Comparison of ENCODE assay signal across 6 cellular contexts in the genomic region with DNA sequence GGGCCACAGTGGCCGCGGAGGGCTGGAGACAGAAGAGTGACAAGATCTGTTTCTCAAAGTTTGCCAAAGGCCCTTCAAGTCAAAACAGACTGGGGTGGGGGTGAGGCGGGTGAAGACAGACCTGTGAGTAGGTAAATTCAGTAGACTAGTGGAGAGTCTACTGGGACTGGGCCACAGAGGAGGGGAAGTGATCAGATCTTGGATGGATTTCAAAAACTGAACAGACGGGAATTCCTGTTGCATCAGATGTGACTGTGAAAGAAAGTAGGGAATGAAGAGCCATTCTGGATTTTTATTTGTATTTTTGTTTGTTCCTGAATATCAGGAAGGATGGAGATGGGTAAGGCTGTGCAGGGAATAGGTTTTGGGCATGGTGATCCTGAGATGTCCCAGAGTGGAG. TPM values are rescaled to one million over a fixed set of nuclear protein-coding genes. Genes with fewer than 3 reads are reported as not detected.
DNase-seq lines count a peak whose midpoint lies in the region; ATAC-seq, FAIRE-seq and TF ChIP-seq lines count a peak whose summit lies in the region.
"Not testable (repeated sequence)": the region's sequence is repeated elsewhere in the genome, so short reads cannot be mapped to it uniquely, and the experiment has no call there.

No MANE protein-coding gene starts in this region.

- H4K20me1 ChIP-seq in Karpas-422 (ENCODE audit: insufficient read depth, low read depth, low read length); H1 (replicated peaks in 1 of 2; ENCODE audit: control insufficient read depth in 1 of 2, insufficient read depth in 2 of 2, low read length in 2 of 2): not testable (repeated sequence)

- peaks cover 36% of the 10 kb centered on the region for H3K79me2 ChIP-seq in Karpas-422 (ENCODE audit: low read length)
- peaks cover 3 to 23% of the 10 kb centered on the region in 2 experiments; a peak in 3 of 4 replicates for H3K79me2 ChIP-seq in H1 (ENCODE audit: control insufficient read depth in 1 of 2, insufficient read depth in 2 of 2, low read length in 2 of 2)

- H3K9me3 ChIP-seq in Caco-2 = peaks cover 11% of the 10 kb centered on the region
- peaks cover 53% of the 10 kb centered on the region for H3K9me3 ChIP-seq in Karpas-422 (ENCODE audit: low read length)
- not testable (repeated sequence) for H3K9me3 ChIP-seq in H1 (ENCODE audit: insufficient read depth in 2 of 2, low read depth in 1 of 2, low read length in 1 of 2)

- H3K27ac Mint-ChIP-seq in Caco-2 (ENCODE audit: unreplicated experiment) = not testable (repeated sequence)
- peak overlapping the region; percentile 72 for H3K27ac Mint-ChIP-seq in activated CD4-positive, alpha-beta memory T cell treated with anti-CD3 and anti-CD28 coated beads for 36 hours

- not testable (repeated sequence) for H4K5ac ChIP-seq in H1 (ENCODE audit: insufficient read length, low read depth, low read length)

- WGBS in H1 (ENCODE audit: extremely low coverage in 1 of 2, insufficient coverage in 1 of 2, insufficient read length in 1 of 2, insufficient replicate concordance in 2 of 2, low coverage in 1 of 2, low lambda C conversion rate in 2 of 2, missing lambda C conversion rate in 1 of 2), 2 experiments = 25% methylated on average over 1 of the region's 4 CpGs; no CpG with 5 or more reads in 1 of the 2 experiments

- not testable (repeated sequence) for H2BK20ac ChIP-seq in H1 (ENCODE audit: low read length)

- peaks cover 45% of the 10 kb centered on the region for H3K36me3 Mint-ChIP-seq in Caco-2 (ENCODE audit: insufficient read depth, unreplicated experiment)
- peaks cover 49% of the 10 kb centered on the region for H3K36me3 Mint-ChIP-seq in activated CD4-positive, alpha-beta memory T cell treated with anti-CD3 and anti-CD28 coated beads for 36 hours

- peak overlapping the region; percentile 38 for H3K4me3 Mint-ChIP-seq in Caco-2 (ENCODE audit: unreplicated experiment)
- peak overlapping the region; percentile 78 for H3K4me3 Mint-ChIP-seq in activated CD4-positive, alpha-beta memory T cell treated with anti-CD3 and anti-CD28 coated beads for 36 hours

- peak overlapping the region; percentile 63 for H3K4me2 ChIP-seq in Karpas-422 (ENCODE audit: low read depth, low read length, poor library complexity, severe bottlenecking)
- H3K4me2 ChIP-seq in H1 (ENCODE audit: insufficient read depth in 1 of 2, low read depth in 2 of 2, low read length in 2 of 2) = peak overlapping the region; percentile 60 to 70

- not testable (repeated sequence) for TF ChIP-seq POLR2A in H1 (IDR thresholded peaks at IDR 0.05; ENCODE audit: control extremely low read depth in 1 of 2, low read depth in 2 of 2, low read length in 2 of 2)

- TF ChIP-seq RAD21 in H1 (IDR thresholded peaks at IDR 0.05 in 1 of 2, conservative IDR thresholded peaks at IDR 0.05 in 1 of 2; ENCODE audit: low read depth in 2 of 2, low read length in 2 of 2) = not testable (repeated sequence)

- CTCF ChIA-PET in Caco-2 (lab: Charles Lee); activated CD4-positive, alpha-beta memory T cell treated with anti-CD3 and anti-CD28 coated beads for 36 hours (lab: Charles Lee); H1 (lab: Charles Lee; ENCODE audit: partially characterized antibody): not testable (repeated sequence)

- not testable (repeated sequence) for FAIRE-seq in H1 (lab: Jason Lieb, UNC)

- peak overlapping the region; percentile 23 for H3K4me3 ChIP-seq in Caco-2 (ENCODE audit: low read depth, low read length)
- H3K4me3 ChIP-seq in Karpas-422 (ENCODE audit: low read length) = peak overlapping the region; percentile 83
- peak overlapping the region; percentile 24 to 69 (median 30); a peak in 7 of 8 replicates for H3K4me3 ChIP-seq in H1 (ENCODE audit: extremely low read depth in 1 of 4, insufficient read depth in 2 of 4, low read depth in 3 of 4, low read length in 4 of 4)
- H3K4me3 ChIP-seq in skin epidermis = peak overlapping the region; percentile 55 to 89 (median 73)

- H2BK5ac ChIP-seq in H1 (ENCODE audit: low read depth, low read length) = not testable (repeated sequence)

- not testable (repeated sequence) for H3K4me1 ChIP-seq in Caco-2; Karpas-422 (ENCODE audit: low read length); H1 (replicated peaks in 1 of 4; ENCODE audit: control insufficient read depth in 3 of 4, insufficient read depth in 4 of 4, low read length in 3 of 4)

- not testable (repeated sequence) for H4K91ac ChIP-seq in H1 (replicated peaks; ENCODE audit: insufficient read length, low read length)

- not testable (repeated sequence) for H3K14ac ChIP-seq in H1 (ENCODE audit: insufficient read length)

- H3K9me2 ChIP-seq in Karpas-422 (replicated peaks; ENCODE audit: insufficient read depth, low read length) = not testable (repeated sequence)

- TF ChIP-seq EP300 in H1 (IDR thresholded peaks at IDR 0.05; ENCODE audit: borderline replicate concordance in 1 of 2, low read depth in 2 of 2, low read length in 2 of 2) = not testable (repeated sequence)

- H3K27me3 Mint-ChIP-seq in Caco-2 (ENCODE audit: insufficient read depth, unreplicated experiment); activated CD4-positive, alpha-beta memory T cell treated with anti-CD3 and anti-CD28 coated beads for 36 hours: not testable (repeated sequence)

- H3K79me1 ChIP-seq in H1 (ENCODE audit: low read depth, low read length) = not testable (repeated sequence)

- BruUV-seq in Caco-2 (replicated peaks; lab: Mats Ljungman, UMichigan) = TSS peak; percentile 61

- not testable (repeated sequence) for H3K36me3 ChIP-seq in Caco-2 (ENCODE audit: control insufficient read depth, insufficient read depth, low read length)
- H3K36me3 ChIP-seq in Karpas-422 (ENCODE audit: insufficient read depth, low read length) (peaks cover 40% of the 10 kb centered on the region), H1 (ENCODE audit: control insufficient read depth in 2 of 4, insufficient read depth in 4 of 4, low read length in 3 of 4) (peaks cover 2 to 11% (median 2%) of the 10 kb centered on the region in 4 experiments; a peak in 7 of 8 replicates)

- not testable (repeated sequence) for H3K27me3 ChIP-seq in Caco-2 (replicated peaks; ENCODE audit: control insufficient read depth, insufficient read depth, low read length); Karpas-422 (ENCODE audit: low read length); H1 (replicated peaks in 1 of 4; ENCODE audit: control insufficient read depth in 3 of 4, extremely low read depth in 1 of 4, insufficient read depth in 3 of 4, low read length in 3 of 4)

- H3K23me2 ChIP-seq in H1 (ENCODE audit: low read depth, low read length) = not testable (repeated sequence)

- not testable (repeated sequence) for H2BK120ac ChIP-seq in H1 (replicated peaks; ENCODE audit: low read depth, low read length)

- H2BK12ac ChIP-seq in H1 (ENCODE audit: low read depth, low read length) = not testable (repeated sequence)

- H3K4ac ChIP-seq in H1 (replicated peaks; ENCODE audit: insufficient read length, low read depth, low read length) = not testable (repeated sequence)

- H3K27ac ChIP-seq in Karpas-422 (ENCODE audit: low read length); H1 (ENCODE audit: low read depth, low read length): not testable (repeated sequence)
- H3K27ac ChIP-seq in skin epidermis = peak overlapping the region in 2 of 21 experiments; percentile 87 to 94

- H4K8ac ChIP-seq in H1 (ENCODE audit: extremely low read depth, insufficient read depth, low read length) = not testable (repeated sequence)

- H3K56ac ChIP-seq in H1 (replicated peaks; ENCODE audit: insufficient read length, low read depth, low read length) = not testable (repeated sequence)

- not testable (repeated sequence) for H3K23ac ChIP-seq in H1 (ENCODE audit: insufficient read length)

- H2AFZ ChIP-seq in Karpas-422 (ENCODE audit: low read length); H1 (ENCODE audit: low read length): not testable (repeated sequence)

- ATAC-seq in left lobe of liver = peak; percentile 22

- H2AK5ac ChIP-seq in H1 (ENCODE audit: low read depth, low read length) = not testable (repeated sequence)

- H3K18ac ChIP-seq in H1 (ENCODE audit: extremely low read depth, low read length) = not testable (repeated sequence)

- not testable (repeated sequence) for DNase-seq in Caco-2; Karpas-422; activated CD4-positive, alpha-beta memory T cell treated with anti-CD3 and anti-CD28 coated beads for 36 hours; H1 (ENCODE audit: low read depth in 1 of 2, low spot score in 2 of 2); left lobe of liver (ENCODE audit: low spot score)

- H2BK15ac ChIP-seq in H1 (ENCODE audit: low read length) = not testable (repeated sequence)

- peaks cover 14% of the 10 kb centered on the region for H3K4me1 Mint-ChIP-seq in Caco-2 (ENCODE audit: low read depth, unreplicated experiment)
- H3K4me1 Mint-ChIP-seq in activated CD4-positive, alpha-beta memory T cell treated with anti-CD3 and anti-CD28 coated beads for 36 hours (ENCODE audit: low read depth) = peaks cover 17% of the 10 kb centered on the region

- POLR2A ChIA-PET in Caco-2 (lab: Charles Lee) (interaction anchor here (0.6 to 1.0 kb wide), 2 partner anchors 13 to 964 kb away, joined by 3 to 11 read pairs; partner anchors contain the start of gene ZNF419), H1 (lab: Charles Lee; ENCODE audit: partially characterized antibody) (interaction anchor here (1.0 kb wide), 1 partner anchor 58 kb away, joined by 3 read pairs; no protein-coding TSS in a partner anchor)
- POLR2A ChIA-PET in activated CD4-positive, alpha-beta memory T cell treated with anti-CD3 and anti-CD28 coated beads for 36 hours (lab: Charles Lee) = not testable (repeated sequence)

- H3K9me3 Mint-ChIP-seq in Caco-2 (ENCODE audit: unreplicated experiment) = peaks cover 31% of the 10 kb centered on the region
- H3K9me3 Mint-ChIP-seq in activated CD4-positive, alpha-beta memory T cell treated with anti-CD3 and anti-CD28 coated beads for 36 hours = peaks cover 66% of the 10 kb centered on the region

- TF ChIP-seq CTCF in Caco-2 (IDR thresholded peaks at IDR 0.05; ENCODE audit: insufficient read depth in 1 of 2, low read depth in 1 of 2, low read length in 1 of 2, severe bottlenecking in 1 of 2, unreplicated experiment in 1 of 2); H1 (IDR thresholded peaks at IDR 0.05; ENCODE audit: control extremely low read depth in 1 of 3, insufficient read depth in 1 of 3, low read depth in 1 of 3, low read length in 3 of 3): not testable (repeated sequence)

- peak overlapping the region; percentile 62 for H3K9ac ChIP-seq in Karpas-422 (ENCODE audit: low read length)
- peak overlapping the region in 1 of 4 experiments; percentile 45; a peak in 1 of 7 replicates for H3K9ac ChIP-seq in H1 (replicated peaks in 1 of 4; ENCODE audit: extremely low read depth in 1 of 4, low read depth in 3 of 4, low read length in 3 of 4)

- intact Hi-C loops in Caco-2 (cut with micrococcal nuclease; ENCODE audit: unreplicated experiment); activated CD4-positive, alpha-beta memory T cell treated with anti-CD3 and anti-CD28 coated beads for 36 hours (cut with micrococcal nuclease): not testable (repeated sequence)

RNA-seq across cellular contexts. Expression of gene ZNF773, which starts 0.7 kb away (rescaled TPM):
- total RNA-seq in Caco-2 (2022) (7.7 and 10.0 TPM in 2 replicates), left lobe of liver (2.3 TPM)
- total RNA-seq in Karpas-422 (2014; rRNA removed; shearing (Covaris generic); ENCODE audit: low replicate concordance) = 19.4 and 25.2 TPM in 2 replicates
- total RNA-seq in activated CD4-positive, alpha-beta memory T cell treated with anti-CD3 and anti-CD28 coated beads for 36 hours = 1 to 10 TPM; 4.0 to 4.5 TPM
- total RNA-seq in H1 (2021; fragmentation: NEBNext Ultra II Directional; extraction: Animal tissue kit (Norgen Biotek cat#: 25700)) = 8.3 and 9.0 TPM in 2 replicates
- polyA plus RNA-seq in H1 (2011; rRNA removed) = 4.2 and 5.6 TPM in 2 replicates
- 5.9 TPM for polyA plus RNA-seq in H1 (2011; cell fraction: cytosol; rRNA removed)
- 6.3 TPM for polyA plus RNA-seq in H1 (2011; cell fraction: nucleus; rRNA removed)
- polyA plus RNA-seq in H1 (2012, experiment 1 of 2) = 4.3 to 7.0 TPM (median 5.3 TPM) in 4 replicates
- polyA plus RNA-seq in H1 (2012, experiment 2 of 2) = 1.4 TPM
- 4.5 TPM for polyA plus RNA-seq in H1 (2013, experiment 1 of 2)
- 4.8 TPM for polyA plus RNA-seq in H1 (2013, experiment 2 of 2)
- 11.7 and 12.2 TPM in 2 replicates for polyA minus RNA-seq in H1 (2011; rRNA and poly(A)+ RNA removed)
- polyA minus RNA-seq in H1 (2011; cell fraction: cytosol; rRNA and poly(A)+ RNA removed) = 3.0 TPM
- polyA minus RNA-seq in H1 (2011; cell fraction: nucleus; rRNA and poly(A)+ RNA removed) = 13.8 TPM

RNA-seq across cellular contexts. Expression of gene ZNF419, which starts 12.8 kb away (rescaled TPM):
- 13.6 and 16.9 TPM in 2 replicates for total RNA-seq in Caco-2 (2022)
- total RNA-seq in Karpas-422 (2014; rRNA removed; shearing (Covaris generic); ENCODE audit: low replicate concordance) = 4.2 and 5.1 TPM in 2 replicates
- total RNA-seq in activated CD4-positive, alpha-beta memory T cell treated with anti-CD3 and anti-CD28 coated beads for 36 hours = 1 to 10 TPM; 4.3 to 5.1 TPM
- total RNA-seq in H1 (2021; fragmentation: NEBNext Ultra II Directional; extraction: Animal tissue kit (Norgen Biotek cat#: 25700)) = 10.0 and 11.9 TPM in 2 replicates
- 5.8 and 8.7 TPM in 2 replicates for polyA plus RNA-seq in H1 (2011; rRNA removed)
- polyA plus RNA-seq in H1 (2011; cell fraction: cytosol; rRNA removed) = 6.7 TPM
- polyA plus RNA-seq in H1 (2011; cell fraction: nucleus; rRNA removed) = 9.6 TPM
- 6.3 to 9.5 TPM (median 7.6 TPM) in 4 replicates for polyA plus RNA-seq in H1 (2012, experiment 1 of 2)
- 1.5 TPM for polyA plus RNA-seq in H1 (2012, experiment 2 of 2)
- 6.2 TPM for polyA plus RNA-seq in H1 (2013, experiment 1 of 2)
- polyA plus RNA-seq in H1 (2013, experiment 2 of 2) = 6.2 TPM
- 8.6 and 9.4 TPM in 2 replicates for polyA minus RNA-seq in H1 (2011; rRNA and poly(A)+ RNA removed)
- 7.0 TPM for polyA minus RNA-seq in H1 (2011; cell fraction: cytosol; rRNA and poly(A)+ RNA removed)
- 9.5 TPM for polyA minus RNA-seq in H1 (2011; cell fraction: nucleus; rRNA and poly(A)+ RNA removed)
- 3.5 TPM for total RNA-seq in left lobe of liver

RNA-seq across cellular contexts. Expression of gene ZNF772, which starts 23.0 kb away (rescaled TPM):
- total RNA-seq in Caco-2 (2022) (1.2 and 1.7 TPM in 2 replicates), left lobe of liver (3.6 TPM)
- total RNA-seq in Karpas-422 (2014; rRNA removed; shearing (Covaris generic); ENCODE audit: low replicate concordance) = 0.45 and 4.6 TPM in 2 replicates
- 1 to 10 TPM; 3.9 to 4.0 TPM for total RNA-seq in activated CD4-positive, alpha-beta memory T cell treated with anti-CD3 and anti-CD28 coated beads for 36 hours
- 15.2 and 15.7 TPM in 2 replicates for total RNA-seq in H1 (2021; fragmentation: NEBNext Ultra II Directional; extraction: Animal tissue kit (Norgen Biotek cat#: 25700))
- polyA plus RNA-seq in H1 (2011; rRNA removed) = 4.0 and 4.6 TPM in 2 replicates
- polyA plus RNA-seq in H1 (2011; cell fraction: cytosol; rRNA removed) = 7.5 TPM
- polyA plus RNA-seq in H1 (2011; cell fraction: nucleus; rRNA removed) = 10.2 TPM
- polyA plus RNA-seq in H1 (2012, experiment 1 of 2) = 6.6 to 8.3 TPM (median 7.3 TPM) in 4 replicates
- 0.62 TPM for polyA plus RNA-seq in H1 (2012, experiment 2 of 2)
- polyA plus RNA-seq in H1 (2013, experiment 1 of 2) = 8.4 TPM
- polyA plus RNA-seq in H1 (2013, experiment 2 of 2) = 7.8 TPM
- 24.0 and 36.0 TPM in 2 replicates for polyA minus RNA-seq in H1 (2011; rRNA and poly(A)+ RNA removed)
- 15.3 TPM for polyA minus RNA-seq in H1 (2011; cell fraction: cytosol; rRNA and poly(A)+ RNA removed)
- 25.1 TPM for polyA minus RNA-seq in H1 (2011; cell fraction: nucleus; rRNA and poly(A)+ RNA removed)

RNA-seq across cellular contexts. Expression of gene ZNF549, which starts 26.8 kb away (rescaled TPM):
- total RNA-seq in Caco-2 (2022) (5.2 and 5.5 TPM in 2 replicates), left lobe of liver (1.0 TPM)
- 6.7 and 9.8 TPM in 2 replicates for total RNA-seq in Karpas-422 (2014; rRNA removed; shearing (Covaris generic); ENCODE audit: low replicate concordance)
- total RNA-seq in activated CD4-positive, alpha-beta memory T cell treated with anti-CD3 and anti-CD28 coated beads for 36 hours = 1 to 10 TPM; 2.9 to 3.4 TPM
- total RNA-seq in H1 (2021; fragmentation: NEBNext Ultra II Directional; extraction: Animal tissue kit (Norgen Biotek cat#: 25700)) = 9.7 and 10.4 TPM in 2 replicates
- polyA plus RNA-seq in H1 (2011; rRNA removed) = 3.0 and 4.3 TPM in 2 replicates
- polyA plus RNA-seq in H1 (2011; cell fraction: cytosol; rRNA removed) = 5.4 TPM
- 4.5 TPM for polyA plus RNA-seq in H1 (2011; cell fraction: nucleus; rRNA removed)
- polyA plus RNA-seq in H1 (2012, experiment 1 of 2) = 5.4 to 8.9 TPM (median 5.9 TPM) in 4 replicates
- 0.55 TPM for polyA plus RNA-seq in H1 (2012, experiment 2 of 2)
- polyA plus RNA-seq in H1 (2013, experiment 1 of 2) = 5.1 TPM
- polyA plus RNA-seq in H1 (2013, experiment 2 of 2) = 4.9 TPM
- polyA minus RNA-seq in H1 (2011; rRNA and poly(A)+ RNA removed) = 12.5 and 16.8 TPM in 2 replicates
- 9.9 TPM for polyA minus RNA-seq in H1 (2011; cell fraction: cytosol; rRNA and poly(A)+ RNA removed)
- 11.5 TPM for polyA minus RNA-seq in H1 (2011; cell fraction: nucleus; rRNA and poly(A)+ RNA removed)

RNA-seq across cellular contexts. Expression of gene VN1R1, which starts 43.5 kb away (rescaled TPM):
- total RNA-seq in Caco-2 (2022) (0.11 TPM in 1 of 2 replicates, not detected in the other), left lobe of liver (0.43 TPM)
- total RNA-seq in Karpas-422 (2014; rRNA removed; shearing (Covaris generic); ENCODE audit: low replicate concordance) = not detected in 2 replicates
- total RNA-seq in activated CD4-positive, alpha-beta memory T cell treated with anti-CD3 and anti-CD28 coated beads for 36 hours = under 1 TPM in 1 of 2 experiments, not detected in 1; 0.12 TPM
- total RNA-seq in H1 (2021; fragmentation: NEBNext Ultra II Directional; extraction: Animal tissue kit (Norgen Biotek cat#: 25700)) = 1.4 and 1.8 TPM in 2 replicates
- 0.57 and 0.71 TPM in 2 replicates for polyA plus RNA-seq in H1 (2011; rRNA removed)
- 0.88 TPM for polyA plus RNA-seq in H1 (2011; cell fraction: cytosol; rRNA removed)
- 1.3 TPM for polyA plus RNA-seq in H1 (2011; cell fraction: nucleus; rRNA removed)
- polyA plus RNA-seq in H1 (2012, experiment 1 of 2) = 1.2 to 2.4 TPM (median 1.7 TPM) in 4 replicates
- 0.28 TPM for polyA plus RNA-seq in H1 (2012, experiment 2 of 2)
- polyA plus RNA-seq in H1 (2013, experiment 1 of 2) = 1.5 TPM
- 1.3 TPM for polyA plus RNA-seq in H1 (2013, experiment 2 of 2)
- 1.9 TPM in 2 replicates for polyA minus RNA-seq in H1 (2011; rRNA and poly(A)+ RNA removed)
- polyA minus RNA-seq in H1 (2011; cell fraction: cytosol; rRNA and poly(A)+ RNA removed) = not detected
- polyA minus RNA-seq in H1 (2011; cell fraction: nucleus; rRNA and poly(A)+ RNA removed) = 2.1 TPM

Comparison
In these comparisons a context has a peak if more than half of its experiments do, and no peak if none do; other contexts are left out.
1. H3K4me3 ChIP-seq: peak in every context shown above with its lines; median percentile 83 in Karpas-422; 73 in skin epidermis; 30 in H1; 23 in Caco-2.